In genomic region chr12:112555621-112556233, GRCh38 we compare ENCODE assay signal across 1 cellular context.
A peak's percentile ranks its signal among the peaks of the same experiment; 100 is the strongest.
TF ChIP-seq lines count a peak whose summit lies in the region.

No MANE protein-coding gene starts in this region.

TF ChIP-seq in K562, 482 proteins besides CTCF, POLR2A, EP300 and RAD21 (continued from another document and continues in another):
- peak; percentile 73 for TF ChIP-seq MGA (IDR thresholded peaks at IDR 0.05)
- no peak for TF ChIP-seq SPI1 (IDR thresholded peaks at IDR 0.05; ENCODE audit: borderline replicate concordance, low read depth, low read length)
- no peak for TF ChIP-seq ESRRA (IDR thresholded peaks at IDR 0.05; ENCODE audit: borderline replicate concordance, low read depth)
- TF ChIP-seq HMG20B (CRISPR knock-in tag; IDR thresholded peaks at IDR 0.05), result no peak
- peak; percentile 79 for TF ChIP-seq C11orf30 (IDR thresholded peaks at IDR 0.05; ENCODE audit: low read depth)
- no peak for TF ChIP-seq ZNF3 (CRISPR knock-in tag; IDR thresholded peaks at IDR 0.05)
- TF ChIP-seq POLR2B (IDR thresholded peaks at IDR 0.05; ENCODE audit: low read depth, partially characterized antibody), result no peak
- TF ChIP-seq ARID3B (CRISPR knock-in tag; IDR thresholded peaks at IDR 0.05; ENCODE audit: borderline replicate concordance), result no peak
- no peak for TF ChIP-seq ZNF311 (CRISPR knock-in tag; IDR thresholded peaks at IDR 0.05)
- TF ChIP-seq NR1H2 (CRISPR knock-in tag; IDR thresholded peaks at IDR 0.05), result no peak
- TF ChIP-seq MITF (IDR thresholded peaks at IDR 0.05), result no peak
- TF ChIP-seq KLF13 (tag; IDR thresholded peaks at IDR 0.05; ENCODE audit: borderline replicate concordance, low read depth), result no peak
- no peak for TF ChIP-seq TFAM (CRISPR knock-in tag; conservative IDR thresholded peaks at IDR 0.05)
- no peak for TF ChIP-seq THAP7 (CRISPR knock-in tag; IDR thresholded peaks at IDR 0.05)
- TF ChIP-seq NCOA1 (IDR thresholded peaks at IDR 0.05; ENCODE audit: low read depth), result no peak
- no peak for TF ChIP-seq MTF1 (CRISPR knock-in tag; IDR thresholded peaks at IDR 0.05; ENCODE audit: borderline replicate concordance)
- no peak; a peak in 1 of 4 replicates for TF ChIP-seq RCOR1 (IDR thresholded peaks at IDR 0.05; ENCODE audit: borderline replicate concordance in 1 of 2, low read depth in 2 of 2, low read length in 2 of 2)
- no peak for TF ChIP-seq TBP (optimal IDR thresholded peaks at IDR 0.05; ENCODE audit: low read depth, low read length)
- TF ChIP-seq RFX7 (CRISPR knock-in tag; IDR thresholded peaks at IDR 0.05), result no peak
- peak; percentile 92 to 93 for TF ChIP-seq NRF1 (conservative IDR thresholded peaks at IDR 0.05 in 1 of 2, IDR thresholded peaks at IDR 0.05 in 1 of 2)
- TF ChIP-seq GATA2 (CRISPR knock-in tag; IDR thresholded peaks at IDR 0.05), result no peak
- no peak for TF ChIP-seq PTRF (tag; IDR thresholded peaks at IDR 0.05)
- no peak for TF ChIP-seq ELF2 (CRISPR knock-in tag; IDR thresholded peaks at IDR 0.05)
- no peak for TF ChIP-seq NBN (IDR thresholded peaks at IDR 0.05; ENCODE audit: low read depth)
- no peak for TF ChIP-seq MYC (IDR thresholded peaks at IDR 0.05; ENCODE audit: low read depth, low read length)
- no peak for TF ChIP-seq MYC (CRISPR knock-in tag; IDR thresholded peaks at IDR 0.05; ENCODE audit: borderline replicate concordance, low read depth)
- TF ChIP-seq CHCHD3 (CRISPR knock-in tag; IDR thresholded peaks at IDR 0.05), result no peak
- TF ChIP-seq ZNF324 (CRISPR knock-in tag; IDR thresholded peaks at IDR 0.05), result no peak
- TF ChIP-seq CBFA2T2 (conservative IDR thresholded peaks at IDR 0.05), result no peak
- TF ChIP-seq CEBPZ (IDR thresholded peaks at IDR 0.05; ENCODE audit: borderline replicate concordance, low read depth, low read length), result no peak
- no peak for TF ChIP-seq GATAD2B (IDR thresholded peaks at IDR 0.05; ENCODE audit: borderline replicate concordance)
- no peak for TF ChIP-seq PTBP1 (IDR thresholded peaks at IDR 0.05; ENCODE audit: low read depth, low read length)
- no peak for TF ChIP-seq GTF2E2 (tag; IDR thresholded peaks at IDR 0.05)
- no peak for TF ChIP-seq SMAD4 (CRISPR knock-in tag; conservative IDR thresholded peaks at IDR 0.05)
- no peak for TF ChIP-seq RBM34 (IDR thresholded peaks at IDR 0.05; ENCODE audit: borderline replicate concordance, insufficient read depth, low read length)
- TF ChIP-seq ZBTB26 (CRISPR knock-in tag; IDR thresholded peaks at IDR 0.05), result no peak
- TF ChIP-seq PKNOX1 (IDR thresholded peaks at IDR 0.05), result no peak
- no peak for TF ChIP-seq CEBPG (CRISPR knock-in tag; IDR thresholded peaks at IDR 0.05)
- TF ChIP-seq CEBPG (tag; conservative IDR thresholded peaks at IDR 0.05 in 1 of 2, IDR thresholded peaks at IDR 0.05 in 1 of 2), result no peak
- no peak for TF ChIP-seq THAP12 (CRISPR knock-in tag; IDR thresholded peaks at IDR 0.05)
